In genomic region chr1:31051611-31052010, GRCh38 we compare ENCODE assay signal across 1 cellular context.
TF ChIP-seq lines count a peak whose summit lies in the region.

No MANE protein-coding gene starts in this region.

TF ChIP-seq in GM12878, 131 proteins besides CTCF, POLR2A, EP300 and RAD21:
- TF ChIP-seq ZNF384 (IDR thresholded peaks at IDR 0.05; ENCODE audit: borderline replicate concordance, low read depth, low read length) = no peak
- TF ChIP-seq RCOR1 (conservative IDR thresholded peaks at IDR 0.05; ENCODE audit: low read depth, low read length) = no peak
- TF ChIP-seq PKNOX1 (IDR thresholded peaks at IDR 0.05) = no peak
- no peak for TF ChIP-seq TCF7 (IDR thresholded peaks at IDR 0.05; ENCODE audit: borderline replicate concordance)
- no peak for TF ChIP-seq TCF3 (IDR thresholded peaks at IDR 0.05; ENCODE audit: borderline replicate concordance, insufficient read depth, low read depth, low read length)
- no peak for TF ChIP-seq RB1 (IDR thresholded peaks at IDR 0.05; ENCODE audit: borderline replicate concordance)
- TF ChIP-seq SMC3 (IDR thresholded peaks at IDR 0.05; ENCODE audit: borderline replicate concordance, low read length) = no peak
- no peak for TF ChIP-seq ZNF24 (IDR thresholded peaks at IDR 0.05)
- no peak for TF ChIP-seq EZH2 (IDR thresholded peaks at IDR 0.05; ENCODE audit: borderline replicate concordance, control insufficient read depth, low read depth, low read length)
- TF ChIP-seq GABPA (IDR thresholded peaks at IDR 0.05; ENCODE audit: low read depth) = no peak
